In the genomic region with DNA sequence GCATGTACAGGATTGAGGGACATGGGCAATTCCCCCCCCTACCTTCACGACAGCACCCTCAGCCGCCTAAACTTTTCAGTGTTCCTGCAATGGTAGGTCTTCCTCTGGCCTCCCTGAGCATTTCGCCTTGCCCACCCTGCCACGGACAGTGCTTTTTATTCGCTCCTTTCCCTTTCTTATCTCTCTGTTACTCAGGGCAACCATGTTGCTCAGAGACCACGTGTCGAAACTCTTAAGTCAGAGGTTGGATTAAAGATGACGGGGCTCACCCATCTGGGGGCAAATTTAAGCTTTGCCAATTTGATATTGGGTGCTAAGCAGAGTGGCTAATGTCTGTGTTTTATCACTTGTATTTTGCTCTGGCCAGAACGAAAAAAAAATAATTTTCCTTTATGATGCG, we compare ENCODE assay signal across 1 cellular context.
TF ChIP-seq lines count a peak whose summit lies in the region.

No MANE protein-coding gene starts in this region.

TF ChIP-seq in GM23338, 12 proteins besides CTCF, POLR2A, EP300 and RAD21 (continued from another document):
- TF ChIP-seq ZNF462 (CRISPR knock-in tag; IDR thresholded peaks at IDR 0.05) (no peak), STAT1 (IDR thresholded peaks at IDR 0.05; ENCODE audit: unreplicated experiment) (no peak)
- TF ChIP-seq, protein P1, sequence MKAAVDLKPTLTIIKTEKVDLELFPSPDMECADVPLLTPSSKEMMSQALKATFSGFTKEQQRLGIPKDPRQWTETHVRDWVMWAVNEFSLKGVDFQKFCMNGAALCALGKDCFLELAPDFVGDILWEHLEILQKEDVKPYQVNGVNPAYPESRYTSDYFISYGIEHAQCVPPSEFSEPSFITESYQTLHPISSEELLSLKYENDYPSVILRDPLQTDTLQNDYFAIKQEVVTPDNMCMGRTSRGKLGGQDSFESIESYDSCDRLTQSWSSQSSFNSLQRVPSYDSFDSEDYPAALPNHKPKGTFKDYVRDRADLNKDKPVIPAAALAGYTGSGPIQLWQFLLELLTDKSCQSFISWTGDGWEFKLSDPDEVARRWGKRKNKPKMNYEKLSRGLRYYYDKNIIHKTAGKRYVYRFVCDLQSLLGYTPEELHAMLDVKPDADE (IDR thresholded peaks at IDR 0.05), result no peak
TF ChIP-seq in GM23338: peak in this region for 0.
